Comparison of ENCODE assay signal across 8 cellular contexts in genomic region chr7:148882668-148883232, GRCh38. TPM values are rescaled to one million over a fixed set of nuclear protein-coding genes. Genes with fewer than 3 reads are reported as not detected.
DNase-seq lines count a peak whose midpoint lies in the region; ATAC-seq and TF ChIP-seq lines count a peak whose summit lies in the region.

No MANE protein-coding gene starts in this region.

- POLR2A ChIA-PET in activated CD4-positive, alpha-beta T cell treated with anti-CD3 and anti-CD28 coated beads for 36 hours (lab: Charles Lee), result interaction anchor here (0.5 to 3.9 kb wide), 9 partner anchors 9 to 184 kb away, joined by 3 to 40 read pairs (median 4); partner anchors contain the start of gene CUL1

- H3K27ac ChIP-seq in RWPE2 (ENCODE audit: poor library complexity, severe bottlenecking), result peak overlapping the region; percentile 68
- peak overlapping the region in 2 of 4 donors; percentile 91 to 95 for H3K27ac ChIP-seq in sigmoid colon

- ATAC-seq in activated CD4-positive, alpha-beta T cell treated with anti-CD3 and anti-CD28 coated beads for 36 hours, result no peak
- no peak for ATAC-seq in RWPE2 (ENCODE audit: low read depth)
- no peak for ATAC-seq in HG03342 (IDR thresholded peaks at IDR 0.05; ENCODE audit: unreplicated experiment)
- no peak for ATAC-seq in HG03108 (IDR thresholded peaks at IDR 0.05; ENCODE audit: unreplicated experiment)

- no peak for DNase-seq in activated CD4-positive, alpha-beta T cell treated with anti-CD3 and anti-CD28 coated beads for 36 hours
- no peak for DNase-seq in activated CD4-positive, alpha-beta T cell treated with anti-CD3 and anti-CD28 coated beads, Interleukin-2, amount 50 U/mL, for 4 hours
- no peak for DNase-seq in RWPE2 (ENCODE audit: low spot score)
- peak; percentile 7 for DNase-seq in fibroblast of pulmonary artery (ENCODE audit: low read depth)
- DNase-seq in sigmoid colon, result no peak
- no peak for DNase-seq in activated CD4-positive, alpha-beta T cell treated with anti-CD3 and anti-CD28 coated beads for 1 hour

- peaks cover 1% of the 10 kb centered on the region for H3K9me3 Mint-ChIP-seq in activated CD4-positive, alpha-beta T cell treated with anti-CD3 and anti-CD28 coated beads for 36 hours (ENCODE audit: low read depth)

- TF ChIP-seq CTCF in RWPE2 (IDR thresholded peaks at IDR 0.05; ENCODE audit: poor library complexity, severe bottlenecking), result no peak
- TF ChIP-seq CTCF in fibroblast of pulmonary artery (IDR thresholded peaks at IDR 0.05; ENCODE audit: low read length, missing control alignments), result no peak
- no peak for TF ChIP-seq CTCF in sigmoid colon (IDR thresholded peaks at IDR 0.05)

- no peak for TF ChIP-seq POLR2A in sigmoid colon (IDR thresholded peaks at IDR 0.05)

- H3K27me3 Mint-ChIP-seq in activated CD4-positive, alpha-beta T cell treated with anti-CD3 and anti-CD28 coated beads for 36 hours, result no peaks in the 10 kb centered on the region

- H3K27ac Mint-ChIP-seq in activated CD4-positive, alpha-beta T cell treated with anti-CD3 and anti-CD28 coated beads for 36 hours, result peak overlapping the region; percentile 93

- H3K9me3 ChIP-seq in RWPE2 (ENCODE audit: severe bottlenecking) (no peaks in the 10 kb centered on the region), sigmoid colon (no peaks in the 10 kb centered on the region)

- 1 to 2% methylated on average over 12 of the region's 12 CpGs for WGBS in sigmoid colon, 2 donors

- H3K27me3 ChIP-seq in RWPE2 (ENCODE audit: insufficient read depth, poor library complexity, severe bottlenecking), result no peaks in the 10 kb centered on the region
- H3K27me3 ChIP-seq in sigmoid colon, result peaks cover 0 to 30% (median 10%) of the 10 kb centered on the region in 3 donors

- CTCF ChIA-PET in activated CD4-positive, alpha-beta T cell treated with anti-CD3 and anti-CD28 coated beads for 36 hours (lab: Charles Lee), result interaction anchor here (0.6 to 2.0 kb wide), 10 partner anchors 10 to 264 kb away, joined by 3 to 17 read pairs (median 4); partner anchors contain the start of gene ZNF398

- TF ChIP-seq EP300 in sigmoid colon (IDR thresholded peaks at IDR 0.05), result no peak

- peaks cover 10% of the 10 kb centered on the region for H3K4me1 ChIP-seq in RWPE2 (ENCODE audit: insufficient read depth, poor library complexity, severe bottlenecking)
- H3K4me1 ChIP-seq in sigmoid colon, result peaks cover 0 to 11% (median 7%) of the 10 kb centered on the region in 4 donors

- H3K4me1 Mint-ChIP-seq in activated CD4-positive, alpha-beta T cell treated with anti-CD3 and anti-CD28 coated beads for 36 hours, result peaks cover 41% of the 10 kb centered on the region

- intact Hi-C loops in activated CD4-positive, alpha-beta T cell treated with anti-CD3 and anti-CD28 coated beads for 36 hours (cut with DNase I, micrococcal nuclease), result loop anchor here (2.0 to 10.0 kb wide), 5 partner anchors 26 to 992 kb away; partner anchors contain the start of gene ATP6V0E2 (in 1 of the 2)
- intact Hi-C loops in sigmoid colon (cut with DNase I), result loop anchor here (5.0 to 10.0 kb wide), 6 partner anchors 80 to 378 kb away; partner anchors contain the start of genes PDIA4, ZNF398, ZNF425 and ZNF786

- H3K36me3 Mint-ChIP-seq in activated CD4-positive, alpha-beta T cell treated with anti-CD3 and anti-CD28 coated beads for 36 hours (ENCODE audit: low read depth), result peaks cover 30% of the 10 kb centered on the region

- H3K4me3 ChIP-seq in RWPE2 (ENCODE audit: severe bottlenecking) (peak overlapping the region; percentile 90), fibroblast of pulmonary artery (replicated peaks; ENCODE audit: low read depth, low read length) (peak overlapping the region; percentile 79), sigmoid colon (peak overlapping the region; percentile 74 to 97 (median 78))

- H3K36me3 ChIP-seq in RWPE2 (ENCODE audit: low read depth), result peaks cover 6% of the 10 kb centered on the region; the same call in 1 of the 2 replicates
- no peaks in the 10 kb centered on the region for H3K36me3 ChIP-seq in sigmoid colon

- peak overlapping the region; percentile 95 for H3K4me3 Mint-ChIP-seq in activated CD4-positive, alpha-beta T cell treated with anti-CD3 and anti-CD28 coated beads for 36 hours

RNA-seq across cellular contexts. Expression of gene EZH2, which starts 1.3 kb away (rescaled TPM):
- 100 to 1,000 TPM; 117 to 126 TPM for total RNA-seq in activated CD4-positive, alpha-beta T cell treated with anti-CD3 and anti-CD28 coated beads for 36 hours
- 1 to 10 TPM in 2 of 4 donors, under 1 TPM in 2; 0.71 to 1.9 (median 1.1) TPM for total RNA-seq in sigmoid colon
- 10 to 100 TPM in 1 of 3 donors, 1 to 10 TPM in 2; 4.2 to 14.6 (median 5.1) TPM for polyA plus RNA-seq in sigmoid colon

Comparison
In these comparisons a context has a peak if more than half of its experiments do, and no peak if none do; other contexts are left out.
1. RNA of gene EZH2, which starts 1.3 kb away (total RNA-seq): 117 to 126 TPM in activated CD4-positive, alpha-beta T cell treated with anti-CD3 and anti-CD28 coated beads for 36 hours; 0.71 to 1.9 TPM in sigmoid colon; every median in the first group is over 10 times any median in the second.
2. Peak in every context shown above with its lines, with median percentiles within 50 percentile points of each other: H3K4me3 ChIP-seq.